ENCODE assay signal across 28 cellular contexts in the genomic region with DNA sequence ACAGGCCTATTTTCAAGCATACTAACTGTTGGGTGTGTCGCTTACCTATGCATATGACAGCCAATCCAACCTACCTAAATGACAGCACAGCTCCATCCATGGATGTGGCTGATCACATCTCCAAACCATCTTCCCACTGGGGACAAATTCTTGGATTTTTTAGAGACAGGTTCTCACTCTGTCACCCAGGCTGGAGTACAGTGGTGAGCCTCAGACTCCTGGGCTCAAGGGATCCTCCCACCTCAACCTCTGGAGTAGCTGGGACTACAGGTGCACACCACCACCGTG.
"Had no signal": no experiment of that assay in that cellular context is flagged by ENCODE, and none has a peak within 500 bp of the region (broad histone marks: within the 10 kb centered on the region; RNA-seq: fewer than 3 reads in every experiment).

No MANE protein-coding gene starts in this region.

- H3K4me3 ChIP-seq: esophagus muscularis mucosa, gastroesophageal sphincter, heart left ventricle, hepatocyte, left lung, mucosa of descending colon, prostate gland, right atrium auricular region, skin epidermis, stomach, testis, tibial artery, upper lobe of left lung, uterus had no signal

- H2AFZ ChIP-seq: hepatocyte, parathyroid adenoma had no signal

- H3K27me3 ChIP-seq: gastroesophageal sphincter, hepatocyte, right atrium auricular region, testis, tibial artery, upper lobe of left lung, uterus had no signal

- H3K79me2 ChIP-seq: hepatocyte, parathyroid adenoma had no signal

- H3K4me2 ChIP-seq: hepatocyte had no signal

- H3K27ac ChIP-seq: epithelial cell of prostate, esophagus muscularis mucosa, foreskin keratinocyte, gastroesophageal sphincter, heart left ventricle, hepatocyte, left lung, parathyroid adenoma, prostate gland, right atrium auricular region, skin epidermis, stomach, testis, tibial artery, upper lobe of left lung, uterus had no signal

- DNase-seq: effector CD8-positive, alpha-beta T cell; endodermal cell; foreskin keratinocyte; kidney; mesenchymal stem cell; mucosa of descending colon; naive B cell; stimulated activated CD4-positive, alpha-beta T cell treated with anti-CD3 and anti-CD28 coated beads, Interleukin-15, amount 100 ng/mL, for 24 hours; stimulated activated CD4-positive, alpha-beta T cell treated with anti-CD3 and anti-CD28 coated beads, Interleukin-4, amount 100 ng/mL, for 1 hour; stimulated activated naive CD4-positive, alpha-beta T cell treated with Interleukin-2 at 50 U/mL for 16 hours; stomach; testis; tibial artery; upper lobe of left lung; uterus had no signal

- H3K4me1 ChIP-seq: foreskin keratinocyte, parathyroid adenoma, prostate gland had no signal

- H3K9me3 ChIP-seq: esophagus muscularis mucosa, gastroesophageal sphincter, heart left ventricle, left lung, mucosa of descending colon, prostate gland, right atrium auricular region, stomach, testis, tibial artery, upper lobe of left lung, uterus had no signal

- FAIRE-seq: colon, kidney had no signal

- H3K36me3 ChIP-seq: esophagus muscularis mucosa, gastroesophageal sphincter, heart left ventricle, left lung, prostate gland, right atrium auricular region, stomach, upper lobe of left lung, uterus had no signal

- H3K9ac ChIP-seq: parathyroid adenoma had no signal

- ATAC-seq: foreskin keratinocyte; gastroesophageal sphincter; heart left ventricle; left lung; mucosa of descending colon; natural killer cell treated with Interleukin-12 subunit alpha and Interleukin-12 subunit beta and Interleukin-15 and Interleukin-18, amount 100 ng/mL, for 72 hours; stimulated activated effector memory CD8-positive, alpha-beta T cell treated with anti-CD3 and anti-CD28 coated beads, Interleukin-12 subunit alpha, Interleukin-12 subunit beta, amount 100 ng/mL, for 72 hours had no signal
